ENCODE assay signal across 9 cellular contexts in genomic region chr10:69636626-69637550, GRCh38. TPM values are rescaled to one million over a fixed set of nuclear protein-coding genes. Genes with fewer than 3 reads are reported as not detected.
DNase-seq lines count a peak whose midpoint lies in the region; ATAC-seq, FAIRE-seq and TF ChIP-seq lines count a peak whose summit lies in the region.
"Had no signal": no experiment of that assay in that cellular context is flagged by ENCODE, and none has a peak within 500 bp of the region (broad histone marks: within the 10 kb centered on the region; RNA-seq: fewer than 3 reads in every experiment).

No MANE protein-coding gene starts in this region.

- CTCF ChIA-PET in A549 (lab: Yijun Ruan, JAX) = interaction anchor here (0.6 to 16.8 kb wide), 38 partner anchors 8 to 633 kb away, joined by 3 to 385 read pairs (median 4); partner anchors contain the start of genes COL13A1, FAM241B and TACR2

- TF ChIP-seq CTCF in A549 (IDR thresholded peaks at IDR 0.05) (peak; percentile 45; the same call in 2 of the 3 replicates), GM12865 (IDR thresholded peaks at IDR 0.05; ENCODE audit: insufficient read depth, low read depth, low read length, missing control alignments) (peak; percentile 30), left ventricle myocardium inferior (IDR thresholded peaks at IDR 0.05; ENCODE audit: borderline replicate concordance) (peak; percentile 53)

- no peaks in the 10 kb centered on the region for H3K9me3 ChIP-seq in A549
- H3K9me3 ChIP-seq in T-helper 17 cell (ENCODE audit: control insufficient read depth, low read length, poor library complexity, severe bottlenecking) = no peaks in the 10 kb centered on the region
- H3K9me3 ChIP-seq in left ventricle myocardium inferior (replicated peaks) = no peaks in the 10 kb centered on the region

- H3K36me3 ChIP-seq in left ventricle myocardium inferior = no peaks in the 10 kb centered on the region

- H3K27me3 ChIP-seq in left ventricle myocardium inferior (ENCODE audit: low read depth) = peaks cover 25% of the 10 kb centered on the region

- H3K36me3 Mint-ChIP-seq in T-helper 17 cell (ENCODE audit: low read depth) = no peaks in the 10 kb centered on the region

- H3K4me3 ChIP-seq in A549 (no peak overlapping the region), GM12865 (ENCODE audit: low read depth, low read length) (no peak overlapping the region), left ventricle myocardium inferior (no peak overlapping the region)

- 41% methylated on average over 9 of the region's 9 CpGs for WGBS in A549 (ENCODE audit: missing lambda C conversion rate)

- TF ChIP-seq POLR2A in A549 (IDR thresholded peaks at IDR 0.05; ENCODE audit: low read length) = no peak

- H3K27ac Mint-ChIP-seq in T-helper 17 cell = no peak overlapping the region

- H3K27ac ChIP-seq in A549 (no peak overlapping the region), left ventricle myocardium inferior (replicated peaks) (no peak overlapping the region)

- DNase-seq in A549 (ENCODE audit: low read depth in 1 of 2, low spot score in 1 of 2) = peak; percentile 35 to 48
- peak; percentile 20 for DNase-seq in GM12865 (ENCODE audit: low read depth)
- DNase-seq in T-helper 17 cell = no peak
- no peak for DNase-seq in left ventricle myocardium inferior
- DNase-seq in NCI-H1930 (lab: John Stamatoyannopoulos, UW) = no peak
- no peak for DNase-seq in NCI-H526 treated with DMSO at 0.1 percent for 48 hours (lab: John Stamatoyannopoulos, UW)

- peaks cover 8% of the 10 kb centered on the region for H3K4me1 Mint-ChIP-seq in T-helper 17 cell

- intact Hi-C loops in left ventricle myocardium inferior (cut with micrococcal nuclease) = loop anchor here (5.0 to 10.0 kb wide), 2 partner anchors 120 to 212 kb away; no protein-coding TSS in a partner anchor

- no peak for TF ChIP-seq EP300 in A549 (IDR thresholded peaks at IDR 0.05)

- ATAC-seq in A549 (peak; percentile 65 to 73; a peak in 5 of 6 replicates), T-helper 17 cell (peak; percentile 54), HG02588 (IDR thresholded peaks at IDR 0.05; ENCODE audit: unreplicated experiment) (no peak), GM19351 (IDR thresholded peaks at IDR 0.05; ENCODE audit: unreplicated experiment) (no peak)

- no peak overlapping the region for H3K4me2 ChIP-seq in A549

- peak; percentile 40 to 59 for TF ChIP-seq RAD21 in A549 (conservative IDR thresholded peaks at IDR 0.05 in 1 of 2, IDR thresholded peaks at IDR 0.05 in 1 of 2)

- H3K4me3 Mint-ChIP-seq in T-helper 17 cell = no peak overlapping the region

- POLR2A ChIA-PET in A549 (lab: Yijun Ruan, JAX) = interaction anchor here (1.2 to 2.0 kb wide), 2 partner anchors 121 to 228 kb away, joined by 4 to 13 read pairs; no protein-coding TSS in a partner anchor

- no peaks in the 10 kb centered on the region for H3K27me3 Mint-ChIP-seq in T-helper 17 cell

- H3K4me1 ChIP-seq in A549 = no peaks in the 10 kb centered on the region
- H3K4me1 ChIP-seq in left ventricle myocardium inferior = no peaks in the 10 kb centered on the region

- FAIRE-seq in A549 (lab: Jason Lieb, UNC) = no peak
- FAIRE-seq: colon had no signal

TF ChIP-seq in A549, 52 proteins besides CTCF, POLR2A, EP300 and RAD21:
- no peak for TF ChIP-seq MYC (IDR thresholded peaks at IDR 0.05; ENCODE audit: borderline replicate concordance, low read length)
- TF ChIP-seq SMC3 (IDR thresholded peaks at IDR 0.05) = peak; percentile 50
- no peak for TF ChIP-seq NPAS2 (CRISPR knock-in tag; IDR thresholded peaks at IDR 0.05; ENCODE audit: borderline replicate concordance)

RNA-seq across cellular contexts. Expression of gene FAM241B, which starts 6.8 kb away (rescaled TPM):
- 17.8 and 22.8 TPM in 2 replicates for polyA plus RNA-seq in A549 (2011; rRNA removed)
- 31.6 and 32.0 TPM in 2 replicates for polyA plus RNA-seq in A549 (2012; cell fraction: cytosol; rRNA removed)
- polyA plus RNA-seq in A549 (2012; cell fraction: nucleus; rRNA removed) = 25.5 and 30.3 TPM in 2 replicates
- polyA plus RNA-seq in A549 (2017; fragmentation: RNase III; extraction: RNeasy Plus Mini Kit Qiagen cat#74134 plus additional on column Dnase treatment) = 22.0 to 24.5 TPM (median 23.8 TPM) in 3 replicates
- 7.5 and 7.7 TPM in 2 replicates for polyA minus RNA-seq in A549 (2011; rRNA and poly(A)+ RNA removed)
- total RNA-seq in T-helper 17 cell = 1 to 10 TPM; 8.1 TPM
- total RNA-seq in left ventricle myocardium inferior = 5.3 TPM

Comparison
In these comparisons a context has a peak if more than half of its experiments do, and no peak if none do; other contexts are left out.
1. ATAC-seq: peak in A549 (2 of 2) and T-helper 17 cell (single experiment); none in HG02588 (single experiment) and GM19351 (single experiment).
2. DNase-seq: peak in A549 (2 of 2) and GM12865 (single experiment); none in T-helper 17 cell (0 of 3), left ventricle myocardium inferior (single experiment), NCI-H1930 (0 of 2) and NCI-H526 treated with DMSO at 0.1 percent for 48 hours (single experiment).
3. Peak in every context shown above with its lines, with median percentiles within 50 percentile points of each other: CTCF ChIP-seq.